26 cellular contexts compared by ENCODE assay signal in genomic region chrX:135000516-135000915, GRCh38. TPM values are rescaled to one million over a fixed set of nuclear protein-coding genes. Genes with fewer than 3 reads are reported as not detected.
DNase-seq lines count a peak whose midpoint lies in the region; ATAC-seq, FAIRE-seq and TF ChIP-seq lines count a peak whose summit lies in the region.
"Had no signal": no experiment of that assay in that cellular context is flagged by ENCODE, and none has a peak within 500 bp of the region (broad histone marks: within the 10 kb centered on the region; RNA-seq: fewer than 3 reads in every experiment).

No MANE protein-coding gene starts in this region.

- no peaks in the 10 kb centered on the region for H3K36me3 Mint-ChIP-seq in natural killer cell treated with Interleukin-12 subunit alpha and Interleukin-12 subunit beta and Interleukin-15 and Interleukin-18, amount 100 ng/mL, for 72 hours
- H3K36me3 Mint-ChIP-seq: activated naive CD4-positive, alpha-beta T cell treated with anti-CD3 and anti-CD28 coated beads, Interleukin-2, amount 50 U/mL, for 72 hours; T-cell had no signal

- FAIRE-seq in bronchial epithelial cell (lab: Jason Lieb, UNC): no peak
- FAIRE-seq: H1, HTR-8/SVneo, islet of Langerhans had no signal

- no peaks in the 10 kb centered on the region for H3K27me3 ChIP-seq in bronchial epithelial cell (ENCODE audit: control insufficient read depth, insufficient read depth, low read length)
- H3K27me3 ChIP-seq: foreskin keratinocyte had no signal

- no peak overlapping the region for H3K4me3 ChIP-seq in bronchial epithelial cell (ENCODE audit: low read depth, low read length)
- H3K4me3 ChIP-seq: right lobe of liver had no signal

- TF ChIP-seq CTCF in bronchial epithelial cell (IDR thresholded peaks at IDR 0.05; ENCODE audit: insufficient read depth, low read length, severe bottlenecking): no peak

- peaks cover 12 to 16% of the 10 kb centered on the region in 2 donors for H3K4me1 Mint-ChIP-seq in natural killer cell treated with Interleukin-12 subunit alpha and Interleukin-12 subunit beta and Interleukin-15 and Interleukin-18, amount 100 ng/mL, for 72 hours (ENCODE audit: low read depth in 2 of 2)

- no peaks in the 10 kb centered on the region for H3K9me3 Mint-ChIP-seq in natural killer cell treated with Interleukin-12 subunit alpha and Interleukin-12 subunit beta and Interleukin-15 and Interleukin-18, amount 100 ng/mL, for 72 hours
- H3K9me3 Mint-ChIP-seq: activated naive CD4-positive, alpha-beta T cell treated with anti-CD3 and anti-CD28 coated beads, Interleukin-2, amount 50 U/mL, for 72 hours; activated T-helper 1 cell treated with anti-CD3 and anti-CD28 coated beads, Interleukin-12 subunit alpha, Interleukin-12 subunit beta, Interleukin-2, Interleukin-4 antibody, amounts not matched to agents 30 ng/mL and 10 ng/mL and 1 ng/mL, durations not matched to agents 14 hours and 24 hours and 36 hours; CD4-positive, alpha-beta T cell; dendritic cell treated with granulocyte-macrophage colony-stimulating factor and Interleukin-4, amounts not matched to agents 40 ng/mL and 50 ng/mL, for 4 days; T-cell had no signal

- H3K4me3 Mint-ChIP-seq in natural killer cell treated with Interleukin-12 subunit alpha and Interleukin-12 subunit beta and Interleukin-15 and Interleukin-18, amount 100 ng/mL, for 72 hours: no peak overlapping the region
- H3K4me3 Mint-ChIP-seq: activated T-helper 1 cell treated with anti-CD3 and anti-CD28 coated beads, Interleukin-12 subunit alpha, Interleukin-12 subunit beta, Interleukin-2, Interleukin-4 antibody, amounts not matched to agents 30 ng/mL and 10 ng/mL and 1 ng/mL, durations not matched to agents 14 hours and 24 hours and 36 hours; CD4-positive, alpha-beta T cell; dendritic cell treated with granulocyte-macrophage colony-stimulating factor and Interleukin-4, amounts not matched to agents 40 ng/mL and 50 ng/mL, for 4 days; T-cell had no signal

- no peaks in the 10 kb centered on the region for H3K36me3 ChIP-seq in bronchial epithelial cell (ENCODE audit: control insufficient read depth, insufficient read depth, low read length)
- H3K36me3 ChIP-seq: right lobe of liver had no signal

- DNase-seq in AG08395 (ENCODE audit: low spot score): peak; percentile 4
- peak; percentile 47 for DNase-seq in M059J (ENCODE audit: low read depth)
- DNase-seq in bronchial epithelial cell (ENCODE audit: low read depth): peak; percentile 22
- DNase-seq in myocyte (ENCODE audit: low read depth): peak; percentile 1
- DNase-seq in activated CD4-positive, alpha-beta T cell treated with anti-CD3 and anti-CD28 coated beads for 1 hour: no peak
- DNase-seq in GOT3 (lab: John Stamatoyannopoulos, UW): no peak
- DNase-seq in natural killer cell treated with Interleukin-12 subunit alpha and Interleukin-12 subunit beta and Interleukin-15 and Interleukin-18, amount 100 ng/mL, for 72 hours (ENCODE audit: low spot score): no peak
- DNase-seq: activated CD4-positive, alpha-beta T cell treated with anti-CD3 and anti-CD28 coated beads for 4 hours; CD4-positive, alpha-beta T cell; DMS153; foreskin keratinocyte; hippocampal formation; NCI-H1105 treated with DMSO at 0.1 percent for 48 hours; NCI-H2107; NCI-H524; occipital lobe; right lobe of liver; substantia nigra; T-cell had no signal

- H3K27me3 Mint-ChIP-seq in natural killer cell treated with Interleukin-12 subunit alpha and Interleukin-12 subunit beta and Interleukin-15 and Interleukin-18, amount 100 ng/mL, for 72 hours: peaks cover 0 to 10% of the 10 kb centered on the region in 2 donors
- H3K27me3 Mint-ChIP-seq: CD4-positive, alpha-beta T cell had no signal

- ATAC-seq in natural killer cell treated with Interleukin-12 subunit alpha and Interleukin-12 subunit beta and Interleukin-15 and Interleukin-18, amount 100 ng/mL, for 72 hours: no peak
- ATAC-seq in HG03139 (IDR thresholded peaks at IDR 0.05; ENCODE audit: unreplicated experiment): no peak
- ATAC-seq: activated naive CD4-positive, alpha-beta T cell treated with anti-CD3 and anti-CD28 coated beads, Interleukin-2, amount 50 U/mL, for 72 hours; foreskin keratinocyte; right lobe of liver; T-cell had no signal

- H3K27ac Mint-ChIP-seq in natural killer cell treated with Interleukin-12 subunit alpha and Interleukin-12 subunit beta and Interleukin-15 and Interleukin-18, amount 100 ng/mL, for 72 hours: peak overlapping the region in 1 of 2 donors; percentile 32
- H3K27ac Mint-ChIP-seq: activated naive CD4-positive, alpha-beta T cell treated with anti-CD3 and anti-CD28 coated beads, Interleukin-2, amount 50 U/mL, for 72 hours; activated T-helper 1 cell treated with anti-CD3 and anti-CD28 coated beads, Interleukin-12 subunit alpha, Interleukin-12 subunit beta, Interleukin-2, Interleukin-4 antibody, amounts not matched to agents 30 ng/mL and 10 ng/mL and 1 ng/mL, durations not matched to agents 14 hours and 24 hours and 36 hours; CD4-positive, alpha-beta T cell; dendritic cell treated with granulocyte-macrophage colony-stimulating factor and Interleukin-4, amounts not matched to agents 40 ng/mL and 50 ng/mL, for 4 days; T-cell had no signal

RNA-seq across cellular contexts. Expression of gene SMIM10, which starts 9.7 kb away (rescaled TPM):
- total RNA-seq in M059J (2014; rRNA removed; shearing (Covaris generic)): 12.6 and 13.4 TPM in 2 replicates
- total RNA-seq in bronchial epithelial cell (not detected in 2 replicates), myocyte (0.31 and 4.7 TPM in 2 replicates)
- 3.1 TPM for polyA plus RNA-seq in myocyte (2012)
- 1 to 10 TPM; 1.4 to 2.5 TPM for total RNA-seq in natural killer cell treated with Interleukin-12 subunit alpha and Interleukin-12 subunit beta and Interleukin-15 and Interleukin-18, amount 100 ng/mL, for 72 hours
- total RNA-seq: CD4-positive, alpha-beta T cell; T-cell had no signal

RNA-seq across cellular contexts. Expression of gene RTL8B, which starts 21.8 kb away (rescaled TPM):
- 49.2 and 57.1 TPM in 2 replicates for total RNA-seq in M059J (2014; rRNA removed; shearing (Covaris generic))
- total RNA-seq in bronchial epithelial cell: 0.51 and 1.1 TPM in 2 replicates
- 12.1 and 20.9 TPM in 2 replicates for total RNA-seq in myocyte
- 17.0 TPM for polyA plus RNA-seq in myocyte (2012)
- total RNA-seq in natural killer cell treated with Interleukin-12 subunit alpha and Interleukin-12 subunit beta and Interleukin-15 and Interleukin-18, amount 100 ng/mL, for 72 hours: 1 to 10 TPM in 1 of 2 donors, under 1 TPM in 1; 0.47 to 1.9 TPM

RNA-seq across cellular contexts. Expression of gene RTL8C, which starts 31.6 kb away (rescaled TPM):
- total RNA-seq in M059J (2014; rRNA removed; shearing (Covaris generic)): 166 and 172 TPM in 2 replicates
- 5.3 and 10.5 TPM in 2 replicates for total RNA-seq in bronchial epithelial cell
- total RNA-seq in myocyte: 152 and 179 TPM in 2 replicates
- polyA plus RNA-seq in myocyte (2012): 302 TPM
- total RNA-seq in natural killer cell treated with Interleukin-12 subunit alpha and Interleukin-12 subunit beta and Interleukin-15 and Interleukin-18, amount 100 ng/mL, for 72 hours: 10 to 100 TPM; 35.0 to 44.2 TPM

RNA-seq across cellular contexts. Expression of gene RTL8A, which starts 51.4 kb away (rescaled TPM):
- total RNA-seq in M059J (2014; rRNA removed; shearing (Covaris generic)): 40.3 and 51.3 TPM in 2 replicates
- total RNA-seq in bronchial epithelial cell (3.7 and 5.5 TPM in 2 replicates), myocyte (12.0 and 28.3 TPM in 2 replicates)
- 85.5 TPM for polyA plus RNA-seq in myocyte (2012)
- 10 to 100 TPM; 11.1 to 18.3 TPM for total RNA-seq in natural killer cell treated with Interleukin-12 subunit alpha and Interleukin-12 subunit beta and Interleukin-15 and Interleukin-18, amount 100 ng/mL, for 72 hours

Comparison
In these comparisons a context has a peak if more than half of its experiments do, and no peak if none do; other contexts are left out.
1. DNase-seq: peak in AG08395 (single experiment), M059J (single experiment), bronchial epithelial cell (single experiment) and myocyte (single experiment); none in activated CD4-positive, alpha-beta T cell treated with anti-CD3 and anti-CD28 coated beads for 1 hour (single experiment), GOT3 (single experiment) and natural killer cell treated with Interleukin-12 subunit alpha and Interleukin-12 subunit beta and Interleukin-15 and Interleukin-18, amount 100 ng/mL, for 72 hours (single experiment).